Comparison of ENCODE assay signal across 31 cellular contexts in the genomic region with DNA sequence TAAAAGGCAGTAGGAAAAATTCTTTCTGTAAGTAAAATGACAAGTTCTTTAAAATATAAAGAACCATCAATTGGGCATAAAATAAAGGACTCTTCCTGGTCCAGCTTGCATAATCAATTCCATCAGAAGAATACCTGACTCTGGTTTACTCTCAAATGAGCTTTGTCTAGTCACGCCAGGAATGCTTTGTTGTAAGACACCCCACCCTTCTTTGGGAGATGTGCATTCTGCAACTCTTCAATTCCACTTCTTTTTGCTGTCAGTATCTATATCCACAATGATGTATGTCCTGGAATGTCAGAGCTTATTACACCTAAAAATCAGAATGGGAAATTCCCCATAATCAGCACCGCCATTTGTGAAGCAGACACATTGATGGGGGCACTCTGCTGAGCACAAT.
A peak's percentile ranks its signal among the peaks of the same experiment; 100 is the strongest.
DNase-seq lines count a peak whose midpoint lies in the region; ATAC-seq and TF ChIP-seq lines count a peak whose summit lies in the region.
"Had no signal": no experiment of that assay in that cellular context is flagged by ENCODE, and none has a peak within 500 bp of the region (broad histone marks: within the 10 kb centered on the region; RNA-seq: fewer than 3 reads in every experiment).

No MANE protein-coding gene starts in this region.

- no TSS peak for BruUV-seq in Caco-2 (replicated peaks; lab: Mats Ljungman, UMichigan)

- H3K4me3 Mint-ChIP-seq in Caco-2 (ENCODE audit: unreplicated experiment) = no peak overlapping the region
- H3K4me3 Mint-ChIP-seq in T-cell = no peak overlapping the region
- H3K4me3 Mint-ChIP-seq in activated CD4-positive, alpha-beta memory T cell treated with anti-CD3 and anti-CD28 coated beads, Interleukin-2, amount 10 ng/mL, durations not matched to agents 7 days and 5 days = no peak overlapping the region
- H3K4me3 Mint-ChIP-seq: activated CD4-positive, alpha-beta memory T cell treated with anti-CD3 and anti-CD28 coated beads for 36 hours; CD4-positive, alpha-beta T cell; natural killer cell had no signal

- no peak overlapping the region for H2AFZ ChIP-seq in osteoblast (ENCODE audit: low read length)

- peaks cover 5% of the 10 kb centered on the region for H4K20me1 ChIP-seq in osteoblast (ENCODE audit: insufficient read depth, low read length)

- H3K4me1 ChIP-seq in Caco-2 = peaks cover 76% of the 10 kb centered on the region
- peaks cover 74% of the 10 kb centered on the region for H3K4me1 ChIP-seq in osteoblast (ENCODE audit: insufficient read depth, low read length)
- H3K4me1 ChIP-seq: colonic mucosa had no signal

- TF ChIP-seq CTCF in Caco-2 (IDR thresholded peaks at IDR 0.05; ENCODE audit: insufficient read depth in 1 of 2, low read depth in 1 of 2, low read length in 1 of 2, severe bottlenecking in 1 of 2, unreplicated experiment in 1 of 2) = no peak
- no peak for TF ChIP-seq CTCF in RWPE1 (conservative IDR thresholded peaks at IDR 0.05; ENCODE audit: low read depth)
- no peak for TF ChIP-seq CTCF in osteoblast (IDR thresholded peaks at IDR 0.05; ENCODE audit: extremely low read depth, low read depth, low read length)

- H3K27ac Mint-ChIP-seq in Caco-2 (ENCODE audit: unreplicated experiment) (peak overlapping the region; percentile 71), T-cell (no peak overlapping the region)
- no peak overlapping the region for H3K27ac Mint-ChIP-seq in activated CD4-positive, alpha-beta memory T cell treated with anti-CD3 and anti-CD28 coated beads, Interleukin-2, amount 10 ng/mL, durations not matched to agents 7 days and 5 days
- H3K27ac Mint-ChIP-seq: activated CD4-positive, alpha-beta memory T cell treated with anti-CD3 and anti-CD28 coated beads for 36 hours; CD4-positive, alpha-beta T cell; natural killer cell had no signal

- H3K9me3 ChIP-seq in Caco-2 (no peaks in the 10 kb centered on the region), osteoblast (ENCODE audit: low read depth, low read length) (no peaks in the 10 kb centered on the region)
- H3K9me3 ChIP-seq: colonic mucosa, heart left ventricle, lower lobe of right lung, mucosa of descending colon had no signal

- POLR2A ChIA-PET in Caco-2 (lab: Charles Lee) (no interaction called here), RWPE1 (lab: Yijun Ruan, JAX; ENCODE audit: low non-redundant PET) (no interaction called here), T-cell (lab: Charles Lee) (no interaction called here)
- POLR2A ChIA-PET in activated CD4-positive, alpha-beta memory T cell treated with anti-CD3 and anti-CD28 coated beads, Interleukin-2, amount 10 ng/mL, durations not matched to agents 7 days and 5 days (lab: Charles Lee) = no interaction called here

- CTCF ChIA-PET in Caco-2 (lab: Charles Lee) = no interaction called here
- CTCF ChIA-PET in RWPE1 (lab: Yijun Ruan, JAX) = interaction anchor here (0.5 to 1.4 kb wide), 5 partner anchors 14 to 1048 kb away, joined by 3 to 4 read pairs (median 3); no protein-coding TSS in a partner anchor
- CTCF ChIA-PET in T-cell (lab: Charles Lee) = no interaction called here
- CTCF ChIA-PET in activated CD4-positive, alpha-beta memory T cell treated with anti-CD3 and anti-CD28 coated beads, Interleukin-2, amount 10 ng/mL, durations not matched to agents 7 days and 5 days (lab: Charles Lee) = no interaction called here

- H3K27me3 Mint-ChIP-seq in Caco-2 (ENCODE audit: insufficient read depth, unreplicated experiment) (no peaks in the 10 kb centered on the region), T-cell (peaks cover 11 to 24% of the 10 kb centered on the region in 2 donors)
- peaks cover 28% of the 10 kb centered on the region for H3K27me3 Mint-ChIP-seq in activated CD4-positive, alpha-beta memory T cell treated with anti-CD3 and anti-CD28 coated beads, Interleukin-2, amount 10 ng/mL, durations not matched to agents 7 days and 5 days

- no peaks in the 10 kb centered on the region; the same call in 1 of the 2 replicates for H3K36me3 ChIP-seq in Caco-2 (ENCODE audit: control insufficient read depth, insufficient read depth, low read length)
- H3K36me3 ChIP-seq in osteoblast (ENCODE audit: insufficient read depth, low read length) = no peaks in the 10 kb centered on the region
- H3K36me3 ChIP-seq: colonic mucosa, heart left ventricle, lower lobe of right lung had no signal

- peak in 1 of 2 experiments; percentile 28 for DNase-seq in Caco-2
- peak; percentile 54 for DNase-seq in RWPE1 (ENCODE audit: low spot score)
- DNase-seq in epithelial cell of prostate (ENCODE audit: low read depth, low spot score) = peak; percentile 41
- DNase-seq in osteoblast (ENCODE audit: insufficient read length, low spot score, missing footprints) = no peak
- no peak for DNase-seq in T-cell
- DNase-seq in NK-92 (lab: John Stamatoyannopoulos, UW; ENCODE audit: unreplicated experiment) = no peak
- no peak for DNase-seq in activated CD4-positive, alpha-beta memory T cell treated with anti-CD3 and anti-CD28 coated beads, Interleukin-2, amount 10 ng/mL, durations not matched to agents 7 days and 5 days
- DNase-seq in activated gamma-delta T cell treated with Interleukin-2 at 50 U/mL for 16 hours = no peak
- DNase-seq: 8988T; activated CD4-positive, alpha-beta memory T cell treated with anti-CD3 and anti-CD28 coated beads for 36 hours; activated CD4-positive, CD25-positive, alpha-beta regulatory T cell treated with anti-CD3 and anti-CD28 coated beads, Interleukin-2, amount 50 U/mL, for 72 hours; activated CD8-positive, alpha-beta memory T cell treated with anti-CD3 and anti-CD28 coated beads, Interleukin-2, amount 50 U/mL, for 4 hours; activated naive CD4-positive, alpha-beta T cell treated with anti-CD3 and anti-CD28 coated beads, Interleukin-2, amount 50 U/mL, for 16 hours; amniotic stem cell; CD4-positive, alpha-beta T cell; colonic mucosa; effector CD4-positive, alpha-beta T cell; foreskin fibroblast; heart left ventricle; lower lobe of right lung; mucosa of descending colon; natural killer cell; NCI-H1105 treated with DMSO at 0.1 percent for 48 hours; NCI-H1930; NCI-H2171 treated with DMSO at 0.1 percent for 48 hours; NCI-H524 treated with DMSO at 0.1 percent for 48 hours; occipital lobe; PC-3; SHP77; stimulated activated naive CD4-positive, alpha-beta T cell; T-helper 2 cell had no signal

- H3K9me3 Mint-ChIP-seq in Caco-2 (ENCODE audit: unreplicated experiment) = no peaks in the 10 kb centered on the region
- no peaks in the 10 kb centered on the region for H3K9me3 Mint-ChIP-seq in T-cell
- H3K9me3 Mint-ChIP-seq in activated CD4-positive, alpha-beta memory T cell treated with anti-CD3 and anti-CD28 coated beads, Interleukin-2, amount 10 ng/mL, durations not matched to agents 7 days and 5 days = no peaks in the 10 kb centered on the region
- H3K9me3 Mint-ChIP-seq: activated CD4-positive, alpha-beta memory T cell treated with anti-CD3 and anti-CD28 coated beads for 36 hours; CD4-positive, alpha-beta T cell; natural killer cell had no signal

- H3K27me3 ChIP-seq in Caco-2 (replicated peaks; ENCODE audit: control insufficient read depth, insufficient read depth, low read length) (no peaks in the 10 kb centered on the region), osteoblast (ENCODE audit: insufficient read depth, low read length) (no peaks in the 10 kb centered on the region)
- H3K27me3 ChIP-seq: colonic mucosa, heart left ventricle had no signal

- no peak overlapping the region for H3K4me3 ChIP-seq in Caco-2 (ENCODE audit: low read depth, low read length)
- peak overlapping the region; percentile 14 for H3K4me3 ChIP-seq in osteoblast (ENCODE audit: insufficient read depth, low read length)
- H3K4me3 ChIP-seq: colonic mucosa, heart left ventricle, lower lobe of right lung, mucosa of descending colon had no signal

- peak overlapping the region; percentile 67 for H3K4me2 ChIP-seq in osteoblast (ENCODE audit: insufficient read depth, low read length)

- intact Hi-C loops in Caco-2 (cut with micrococcal nuclease; ENCODE audit: unreplicated experiment) = loop anchor here (1.0 kb wide), 1 partner anchor 32 kb away; no protein-coding TSS in a partner anchor

- H3K79me2 ChIP-seq in osteoblast (ENCODE audit: insufficient read depth, low read length) = peaks cover 89% of the 10 kb centered on the region

- H3K4me1 Mint-ChIP-seq in Caco-2 (ENCODE audit: low read depth, unreplicated experiment) (peaks cover 51% of the 10 kb centered on the region), T-cell (no peaks in the 10 kb centered on the region)
- no peaks in the 10 kb centered on the region for H3K4me1 Mint-ChIP-seq in activated CD4-positive, alpha-beta memory T cell treated with anti-CD3 and anti-CD28 coated beads, Interleukin-2, amount 10 ng/mL, durations not matched to agents 7 days and 5 days
- H3K4me1 Mint-ChIP-seq: natural killer cell had no signal

- ATAC-seq in T-cell (replicated peaks in 1 of 4) = no peak
- ATAC-seq: mucosa of descending colon, natural killer cell had no signal

- H3K27ac ChIP-seq in RWPE1 (peak overlapping the region; percentile 100), epithelial cell of prostate (peak overlapping the region; percentile 100), osteoblast (ENCODE audit: low read depth, low read length) (peak overlapping the region; percentile 95)
- H3K27ac ChIP-seq: colonic mucosa, heart left ventricle, lower lobe of right lung had no signal

- H3K36me3 Mint-ChIP-seq in Caco-2 (ENCODE audit: insufficient read depth, unreplicated experiment) (peaks cover 31% of the 10 kb centered on the region), T-cell (no peaks in the 10 kb centered on the region)
- no peaks in the 10 kb centered on the region for H3K36me3 Mint-ChIP-seq in activated CD4-positive, alpha-beta memory T cell treated with anti-CD3 and anti-CD28 coated beads, Interleukin-2, amount 10 ng/mL, durations not matched to agents 7 days and 5 days (ENCODE audit: low read depth)
- H3K36me3 Mint-ChIP-seq: activated CD4-positive, alpha-beta memory T cell treated with anti-CD3 and anti-CD28 coated beads for 36 hours; natural killer cell had no signal

Comparison
In these comparisons a context has a peak if more than half of its experiments do, and no peak if none do; other contexts are left out.
1. DNase-seq: peak in RWPE1 (single experiment) and epithelial cell of prostate (single experiment); none in osteoblast (single experiment), T-cell (0 of 34), NK-92 (single experiment), activated CD4-positive, alpha-beta memory T cell treated with anti-CD3 and anti-CD28 coated beads, Interleukin-2, amount 10 ng/mL, durations not matched to agents 7 days and 5 days (single experiment) and activated gamma-delta T cell treated with Interleukin-2 at 50 U/mL for 16 hours (single experiment).
2. Peak in every context shown above with its lines, with median percentiles within 50 percentile points of each other: H3K27ac ChIP-seq.